In the genomic region with DNA sequence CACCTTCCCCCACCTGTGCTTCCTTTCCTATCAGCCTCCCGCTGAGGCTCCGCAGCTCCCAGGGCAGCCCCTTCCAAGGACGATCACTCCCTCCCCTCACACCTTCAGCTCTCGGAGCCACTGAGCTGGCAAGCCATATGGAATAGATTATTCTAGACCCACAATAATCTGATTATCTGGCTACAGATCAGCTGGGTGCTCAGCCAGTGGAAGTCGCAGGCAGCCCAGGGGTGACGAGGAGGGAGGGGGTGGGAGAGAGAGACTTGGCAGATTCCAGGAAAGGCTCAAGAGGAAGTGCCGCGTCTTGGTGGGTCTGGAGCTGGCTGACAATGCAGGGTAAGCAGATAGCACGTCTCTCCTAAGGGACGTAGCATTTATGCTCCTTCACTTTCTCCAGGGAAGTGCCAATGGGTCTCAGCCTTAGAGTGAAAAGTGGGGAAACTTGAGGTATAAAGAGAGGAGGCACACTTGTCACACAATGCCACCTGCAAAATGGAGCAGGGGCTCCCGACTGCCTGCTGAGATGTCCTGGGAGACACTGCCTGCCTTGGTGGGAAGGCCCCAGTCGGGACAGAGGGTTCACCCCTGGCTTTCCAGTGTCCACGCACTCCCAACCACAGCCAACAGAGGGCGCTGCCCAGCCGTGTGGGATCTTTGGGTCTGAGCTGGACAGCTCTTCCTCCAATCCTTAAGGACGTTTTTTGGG, we compare ENCODE assay signal across 1 cellular context.
TF ChIP-seq lines count a peak whose summit lies in the region.

No MANE protein-coding gene starts in this region.

TF ChIP-seq in K562, 482 proteins besides CTCF, POLR2A, EP300 and RAD21 (continued from another document):
- no peak for TF ChIP-seq NR3C1 (CRISPR knock-in tag; IDR thresholded peaks at IDR 0.05)
- TF ChIP-seq STAT5A (IDR thresholded peaks at IDR 0.05; ENCODE audit: borderline replicate concordance, low read length), result no peak
- TF ChIP-seq CCNT2 (IDR thresholded peaks at IDR 0.05; ENCODE audit: borderline replicate concordance, extremely low read depth, insufficient read length, low read depth, low read length), result no peak
- TF ChIP-seq, protein P1, sequence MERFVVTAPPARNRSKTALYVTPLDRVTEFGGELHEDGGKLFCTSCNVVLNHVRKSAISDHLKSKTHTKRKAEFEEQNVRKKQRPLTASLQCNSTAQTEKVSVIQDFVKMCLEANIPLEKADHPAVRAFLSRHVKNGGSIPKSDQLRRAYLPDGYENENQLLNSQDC (CRISPR knock-in tag; IDR thresholded peaks at IDR 0.05), result no peak
- TF ChIP-seq, protein P2, sequence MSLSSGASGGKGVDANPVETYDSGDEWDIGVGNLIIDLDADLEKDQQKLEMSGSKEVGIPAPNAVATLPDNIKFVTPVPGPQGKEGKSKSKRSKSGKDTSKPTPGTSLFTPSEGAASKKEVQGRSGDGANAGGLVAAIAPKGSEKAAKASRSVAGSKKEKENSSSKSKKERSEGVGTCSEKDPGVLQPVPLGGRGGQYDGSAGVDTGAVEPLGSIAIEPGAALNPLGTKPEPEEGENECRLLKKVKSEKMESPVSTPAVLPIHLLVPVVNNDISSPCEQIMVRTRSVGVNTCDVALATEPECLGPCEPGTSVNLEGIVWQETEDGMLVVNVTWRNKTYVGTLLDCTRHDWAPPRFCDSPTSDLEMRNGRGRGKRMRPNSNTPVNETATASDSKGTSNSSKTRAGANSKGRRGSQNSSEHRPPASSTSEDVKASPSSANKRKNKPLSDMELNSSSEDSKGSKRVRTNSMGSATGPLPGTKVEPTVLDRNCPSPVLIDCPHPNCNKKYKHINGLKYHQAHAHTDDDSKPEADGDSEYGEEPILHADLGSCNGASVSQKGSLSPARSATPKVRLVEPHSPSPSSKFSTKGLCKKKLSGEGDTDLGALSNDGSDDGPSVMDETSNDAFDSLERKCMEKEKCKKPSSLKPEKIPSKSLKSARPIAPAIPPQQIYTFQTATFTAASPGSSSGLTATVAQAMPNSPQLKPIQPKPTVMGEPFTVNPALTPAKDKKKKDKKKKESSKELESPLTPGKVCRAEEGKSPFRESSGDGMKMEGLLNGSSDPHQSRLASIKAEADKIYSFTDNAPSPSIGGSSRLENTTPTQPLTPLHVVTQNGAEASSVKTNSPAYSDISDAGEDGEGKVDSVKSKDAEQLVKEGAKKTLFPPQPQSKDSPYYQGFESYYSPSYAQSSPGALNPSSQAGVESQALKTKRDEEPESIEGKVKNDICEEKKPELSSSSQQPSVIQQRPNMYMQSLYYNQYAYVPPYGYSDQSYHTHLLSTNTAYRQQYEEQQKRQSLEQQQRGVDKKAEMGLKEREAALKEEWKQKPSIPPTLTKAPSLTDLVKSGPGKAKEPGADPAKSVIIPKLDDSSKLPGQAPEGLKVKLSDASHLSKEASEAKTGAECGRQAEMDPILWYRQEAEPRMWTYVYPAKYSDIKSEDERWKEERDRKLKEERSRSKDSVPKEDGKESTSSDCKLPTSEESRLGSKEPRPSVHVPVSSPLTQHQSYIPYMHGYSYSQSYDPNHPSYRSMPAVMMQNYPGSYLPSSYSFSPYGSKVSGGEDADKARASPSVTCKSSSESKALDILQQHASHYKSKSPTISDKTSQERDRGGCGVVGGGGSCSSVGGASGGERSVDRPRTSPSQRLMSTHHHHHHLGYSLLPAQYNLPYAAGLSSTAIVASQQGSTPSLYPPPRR (CRISPR knock-in tag; IDR thresholded peaks at IDR 0.05; ENCODE audit: borderline replicate concordance), result no peak
- TF ChIP-seq, protein P3, sequence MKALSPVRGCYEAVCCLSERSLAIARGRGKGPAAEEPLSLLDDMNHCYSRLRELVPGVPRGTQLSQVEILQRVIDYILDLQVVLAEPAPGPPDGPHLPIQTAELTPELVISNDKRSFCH (CRISPR knock-in tag; IDR thresholded peaks at IDR 0.05), result no peak
- TF ChIP-seq, protein P3 (tag; IDR thresholded peaks at IDR 0.05), result no peak
- TF ChIP-seq SMARCE1 (IDR thresholded peaks at IDR 0.05), result 0 out of 2 replicates have a peak, but pooled peaks have one; percentile 52
- 0 out of 2 replicates have a peak, but pooled peaks have one; percentile 53 for TF ChIP-seq ZC3H11A (IDR thresholded peaks at IDR 0.05; ENCODE audit: low read depth, low read length)
